18 cellular contexts compared by ENCODE assay signal in the genomic region with DNA sequence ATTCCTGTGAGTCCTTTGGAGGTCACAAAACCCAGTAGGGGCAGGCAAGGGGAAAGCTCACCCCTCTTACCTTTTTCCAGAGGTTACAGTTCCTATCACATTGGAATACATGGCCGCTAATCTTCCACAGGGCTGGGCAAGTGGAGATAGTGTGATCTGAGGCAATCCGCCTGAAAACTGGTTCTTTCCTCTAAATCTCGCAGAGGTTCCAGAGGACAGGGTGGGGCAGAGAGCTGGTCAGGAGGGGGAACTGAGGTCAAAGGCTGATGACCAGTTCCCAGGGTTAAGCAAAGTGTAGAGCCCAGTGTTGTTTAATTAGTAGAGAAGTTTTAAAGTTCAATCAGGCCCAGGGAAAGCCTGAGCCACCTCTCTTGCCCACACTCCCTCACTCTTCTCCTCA. TPM values are rescaled to one million over a fixed set of nuclear protein-coding genes. Genes with fewer than 3 reads are reported as not detected.
DNase-seq lines count a peak whose midpoint lies in the region; ATAC-seq, FAIRE-seq and TF ChIP-seq lines count a peak whose summit lies in the region.
"Had no signal": no experiment of that assay in that cellular context is flagged by ENCODE, and none has a peak within 500 bp of the region (broad histone marks: within the 10 kb centered on the region; RNA-seq: fewer than 3 reads in every experiment).

TSS of gene SERPINC1 (minus strand) at position 179 of the 400 bp plus-strand sequence. CDS start at position 111, 68 bp downstream.

- no peak for ATAC-seq in CD4-positive, CD25-positive, alpha-beta regulatory T cell (ENCODE audit: low read depth in 2 of 2)
- peak; percentile 78 for ATAC-seq in K562
- peak; percentile 81 to 89 (median 83) for ATAC-seq in right lobe of liver
- no peak for ATAC-seq in GM18517 (IDR thresholded peaks at IDR 0.05; ENCODE audit: unreplicated experiment)

- H3K4me1 ChIP-seq in CD4-positive, CD25-positive, alpha-beta regulatory T cell (ENCODE audit: control insufficient read depth, insufficient read depth, low read length, poor library complexity, severe bottlenecking), result no peaks in the 10 kb centered on the region
- peaks cover 4 to 20% of the 10 kb centered on the region in 2 experiments; a peak in 4 of 5 replicates for H3K4me1 ChIP-seq in K562 (replicated peaks in 1 of 2; ENCODE audit: control insufficient read depth in 2 of 2, insufficient read depth in 2 of 2, low read length in 2 of 2)
- H3K4me1 ChIP-seq in right lobe of liver, result peaks cover 0 to 44% (median 6%) of the 10 kb centered on the region in 4 donors
- no peaks in the 10 kb centered on the region for H3K4me1 ChIP-seq in right atrium auricular region
- H3K4me1 ChIP-seq in OCI-LY7 (ENCODE audit: insufficient read depth, low read length, poor library complexity, severe bottlenecking), result no peaks in the 10 kb centered on the region
- H3K4me1 ChIP-seq: HAP-1 had no signal

- TF ChIP-seq POLR2A in K562 (conservative IDR thresholded peaks at IDR 0.05) (no peak), right lobe of liver (IDR thresholded peaks at IDR 0.05) (peak; percentile 51)

- H3K79me2 ChIP-seq in K562 (ENCODE audit: control insufficient read depth, insufficient read depth, low read length) (no peaks in the 10 kb centered on the region), OCI-LY7 (ENCODE audit: insufficient read depth, low read depth, low read length) (no peaks in the 10 kb centered on the region)

- H3K9me3 Mint-ChIP-seq in CD4-positive, CD25-positive, alpha-beta regulatory T cell, result peaks cover 0 to under 1% (median 0%) of the 10 kb centered on the region in 7 donors
- H3K9me3 Mint-ChIP-seq in activated CD4-positive, alpha-beta memory T cell treated with anti-CD3 and anti-CD28 coated beads, Interleukin-2, amount 10 ng/mL, durations not matched to agents 7 days and 5 days, result no peaks in the 10 kb centered on the region
- H3K9me3 Mint-ChIP-seq: CD4-positive, alpha-beta T cell had no signal

- H2AFZ ChIP-seq in K562 (ENCODE audit: low read depth, low read length) (peak within 1 kb of the TSS; percentile 23), OCI-LY7 (ENCODE audit: low read length) (no peak within 1 kb of the TSS)

- FAIRE-seq in K562 (lab: Jason Lieb, UNC), result no peak
- FAIRE-seq: GM12891 had no signal

- H3K4me3 ChIP-seq in CD4-positive, CD25-positive, alpha-beta regulatory T cell (ENCODE audit: low read depth, low read length), result no peak within 1 kb of the TSS
- no peak within 1 kb of the TSS for H3K4me3 ChIP-seq in K562
- H3K4me3 ChIP-seq in right lobe of liver, result peak within 1 kb of the TSS; percentile 63 to 88 (median 84)
- no peak within 1 kb of the TSS for H3K4me3 ChIP-seq in right atrium auricular region
- no peak within 1 kb of the TSS for H3K4me3 ChIP-seq in OCI-LY7 (ENCODE audit: low read depth, low read length, poor library complexity, severe bottlenecking)
- H3K4me3 ChIP-seq: BLaER1 treated with 17β-estradiol and CSF1 and Interleukin-3, amounts not matched to agents 10 nM and 100 nM; HAP-1 had no signal

- peak within 1 kb of the TSS in 2 of 3 donors; percentile 19 to 82 for H3K27ac Mint-ChIP-seq in CD4-positive, CD25-positive, alpha-beta regulatory T cell
- no peak within 1 kb of the TSS for H3K27ac Mint-ChIP-seq in activated CD4-positive, alpha-beta memory T cell treated with anti-CD3 and anti-CD28 coated beads, Interleukin-2, amount 10 ng/mL, durations not matched to agents 7 days and 5 days
- H3K27ac Mint-ChIP-seq: CD4-positive, alpha-beta T cell had no signal

- H3K4me3 Mint-ChIP-seq in CD4-positive, CD25-positive, alpha-beta regulatory T cell, result no peak within 1 kb of the TSS
- H3K4me3 Mint-ChIP-seq in activated CD4-positive, alpha-beta memory T cell treated with anti-CD3 and anti-CD28 coated beads, Interleukin-2, amount 10 ng/mL, durations not matched to agents 7 days and 5 days, result no peak within 1 kb of the TSS
- H3K4me3 Mint-ChIP-seq: CD4-positive, alpha-beta T cell had no signal

- no peaks in the 10 kb centered on the region for H3K9me1 ChIP-seq in K562 (ENCODE audit: control insufficient read depth, insufficient read depth, low read length)

- H4K20me1 ChIP-seq in K562 (replicated peaks; ENCODE audit: control insufficient read depth, insufficient read depth, low read length) (no peaks in the 10 kb centered on the region), OCI-LY7 (ENCODE audit: insufficient read depth, low read length) (no peaks in the 10 kb centered on the region)
- H4K20me1 ChIP-seq: BLaER1 treated with 17β-estradiol and CSF1 and Interleukin-3, amounts not matched to agents 10 nM and 100 nM had no signal

- no peaks in the 10 kb centered on the region for H3K9me2 ChIP-seq in OCI-LY7 (ENCODE audit: insufficient read depth, low read length)

- POLR2A ChIA-PET in K562 (lab: Yijun Ruan, JAX) (interaction anchor here (0.7 to 4.0 kb wide), 5 partner anchors 28 to 367 kb away, joined by 3 to 16 read pairs (median 3); partner anchors contain the start of genes GAS5 and ZBTB37), OCI-LY7 (lab: Charles Lee) (no interaction called here)
- POLR2A ChIA-PET in activated CD4-positive, alpha-beta memory T cell treated with anti-CD3 and anti-CD28 coated beads, Interleukin-2, amount 10 ng/mL, durations not matched to agents 7 days and 5 days (lab: Charles Lee), result no interaction called here

- H3K4me1 Mint-ChIP-seq in CD4-positive, CD25-positive, alpha-beta regulatory T cell, result peaks cover 0 to 2% (median under 1%) of the 10 kb centered on the region in 4 donors
- no peaks in the 10 kb centered on the region for H3K4me1 Mint-ChIP-seq in activated CD4-positive, alpha-beta memory T cell treated with anti-CD3 and anti-CD28 coated beads, Interleukin-2, amount 10 ng/mL, durations not matched to agents 7 days and 5 days

- BruUV-seq in K562 (replicated peaks; lab: Mats Ljungman, UMichigan) (no TSS peak), OCI-LY7 (replicated peaks; lab: Mats Ljungman, UMichigan) (no TSS peak)

- intact Hi-C loops in K562 (cut with micrococcal nuclease), result no loop called here
- intact Hi-C loops in right lobe of liver (cut with DNase I), result no loop called here
- intact Hi-C loops in OCI-LY7 (cut with micrococcal nuclease; ENCODE audit: unreplicated experiment), result no loop called here

- TF ChIP-seq EP300 in K562 (IDR thresholded peaks at IDR 0.05; ENCODE audit: low read length), result peak; percentile 17; the same call in 1 of the 2 replicates

- TF ChIP-seq CTCF in K562 (IDR thresholded peaks at IDR 0.05 in 2 of 3, conservative IDR thresholded peaks at IDR 0.05 in 1 of 3; ENCODE audit: insufficient read depth in 2 of 3, low read depth in 1 of 3, low read length in 3 of 3), result no peak
- TF ChIP-seq CTCF in right lobe of liver (IDR thresholded peaks at IDR 0.05), result no peak
- no peak for TF ChIP-seq CTCF in right atrium auricular region (IDR thresholded peaks at IDR 0.05)
- TF ChIP-seq CTCF in OCI-LY7 (conservative IDR thresholded peaks at IDR 0.05; ENCODE audit: low read length), result no peak

- no peaks in the 10 kb centered on the region for H3K36me3 ChIP-seq in CD4-positive, CD25-positive, alpha-beta regulatory T cell (ENCODE audit: control insufficient read depth, insufficient read depth, low read length)
- H3K36me3 ChIP-seq in K562 (ENCODE audit: control insufficient read depth, insufficient read depth, low read length) (no peaks in the 10 kb centered on the region), right lobe of liver (peaks cover 0 to 25% (median 5%) of the 10 kb centered on the region in 4 donors), right atrium auricular region (no peaks in the 10 kb centered on the region), OCI-LY7 (ENCODE audit: insufficient read depth, low read length) (no peaks in the 10 kb centered on the region)
- H3K36me3 ChIP-seq: BLaER1 treated with 17β-estradiol and CSF1 and Interleukin-3, amounts not matched to agents 10 nM and 100 nM; HAP-1 had no signal

- H3K4me2 ChIP-seq in K562 (ENCODE audit: insufficient read depth, low read length) (no peak within 1 kb of the TSS; the same call in 1 of the 2 replicates), OCI-LY7 (ENCODE audit: low read length) (no peak within 1 kb of the TSS)
- H3K4me2 ChIP-seq: BLaER1 treated with 17β-estradiol and CSF1 and Interleukin-3, amounts not matched to agents 10 nM and 100 nM had no signal

- H3K36me3 Mint-ChIP-seq in CD4-positive, CD25-positive, alpha-beta regulatory T cell, result no peaks in the 10 kb centered on the region
- no peaks in the 10 kb centered on the region for H3K36me3 Mint-ChIP-seq in activated CD4-positive, alpha-beta memory T cell treated with anti-CD3 and anti-CD28 coated beads, Interleukin-2, amount 10 ng/mL, durations not matched to agents 7 days and 5 days (ENCODE audit: low read depth)

- H3K9ac ChIP-seq in K562 (ENCODE audit: insufficient read depth in 1 of 2, low read depth in 2 of 2, low read length in 2 of 2), result peak within 1 kb of the TSS in 1 of 2 experiments; percentile 41; a peak in 1 of 4 replicates
- H3K9ac ChIP-seq: BLaER1 treated with 17β-estradiol and CSF1 and Interleukin-3, amounts not matched to agents 10 nM and 100 nM had no signal

- in situ Hi-C loops in K562 (cut with MboI), result no loop called here

- no peak for TF ChIP-seq RAD21 in K562 (CRISPR knock-in tag; conservative IDR thresholded peaks at IDR 0.05 in 1 of 2, IDR thresholded peaks at IDR 0.05 in 1 of 2)

- H3K27ac ChIP-seq in CD4-positive, CD25-positive, alpha-beta regulatory T cell (ENCODE audit: insufficient read depth, low read length, poor library complexity, severe bottlenecking), result no peak within 1 kb of the TSS
- H3K27ac ChIP-seq in K562 (ENCODE audit: extremely low read depth, low read depth, low read length) (no peak within 1 kb of the TSS), right lobe of liver (peak within 1 kb of the TSS; percentile 73 to 94 (median 89)), right atrium auricular region (no peak within 1 kb of the TSS), OCI-LY7 (ENCODE audit: low read depth, low read length, poor library complexity, severe bottlenecking) (no peak within 1 kb of the TSS)
- H3K27ac ChIP-seq: BLaER1 treated with 17β-estradiol and CSF1 and Interleukin-3, amounts not matched to agents 10 nM and 100 nM had no signal

- CTCF ChIA-PET in K562 (lab: Yijun Ruan, JAX; ENCODE audit: low intra/inter-chr PET ratio), result no interaction called here
- CTCF ChIA-PET in activated CD4-positive, alpha-beta memory T cell treated with anti-CD3 and anti-CD28 coated beads, Interleukin-2, amount 10 ng/mL, durations not matched to agents 7 days and 5 days (lab: Charles Lee), result no interaction called here
- CTCF ChIA-PET in OCI-LY7 (lab: Charles Lee; ENCODE audit: unreplicated experiment), result no interaction called here

- DNase-seq in CD4-positive, CD25-positive, alpha-beta regulatory T cell, result no peak
- DNase-seq in HuH-7.5 (ENCODE audit: low spot score), result peak; percentile 38
- DNase-seq in K562 (ENCODE audit: extremely low read depth in 1 of 4, low spot score in 3 of 4), result peak in 1 of 4 experiments; percentile 36
- peak; percentile 60 to 89 (median 77) for DNase-seq in right lobe of liver
- DNase-seq in right atrium auricular region (ENCODE audit: low spot score), result no peak
- no peak for DNase-seq in activated CD4-positive, alpha-beta memory T cell treated with anti-CD3 and anti-CD28 coated beads, Interleukin-2, amount 10 ng/mL, durations not matched to agents 7 days and 5 days
- DNase-seq in OCI-LY7 (ENCODE audit: low spot score), result no peak
- DNase-seq: 8988T; ACHN; CD4-positive, alpha-beta T cell; DMS79; GOT3 had no signal

- peaks cover 13% of the 10 kb centered on the region for H3K27me3 Mint-ChIP-seq in CD4-positive, CD25-positive, alpha-beta regulatory T cell
- H3K27me3 Mint-ChIP-seq in activated CD4-positive, alpha-beta memory T cell treated with anti-CD3 and anti-CD28 coated beads, Interleukin-2, amount 10 ng/mL, durations not matched to agents 7 days and 5 days, result no peaks in the 10 kb centered on the region
- H3K27me3 Mint-ChIP-seq: CD4-positive, alpha-beta T cell had no signal

- no peaks in the 10 kb centered on the region for H3K27me3 ChIP-seq in CD4-positive, CD25-positive, alpha-beta regulatory T cell (ENCODE audit: control insufficient read depth, insufficient read depth, low read length)
- H3K27me3 ChIP-seq in K562 (ENCODE audit: control insufficient read depth in 2 of 2, insufficient read depth in 2 of 2, low read length in 2 of 2) (0 out of 5 replicates have a peak, but pooled peaks cover 0 to under 1% of the 10 kb centered on the region in 2 experiments), right lobe of liver (no peaks in the 10 kb centered on the region), right atrium auricular region (no peaks in the 10 kb centered on the region)
- H3K27me3 ChIP-seq: BLaER1 treated with 17β-estradiol and CSF1 and Interleukin-3, amounts not matched to agents 10 nM and 100 nM had no signal

- no peaks in the 10 kb centered on the region for H3K9me3 ChIP-seq in CD4-positive, CD25-positive, alpha-beta regulatory T cell (ENCODE audit: control insufficient read depth in 2 of 2, low read length in 2 of 2)
- H3K9me3 ChIP-seq in K562 (replicated peaks; ENCODE audit: control insufficient read depth, insufficient read depth, low read depth, low read length) (no peaks in the 10 kb centered on the region), right lobe of liver (no peaks in the 10 kb centered on the region), right atrium auricular region (no peaks in the 10 kb centered on the region), OCI-LY7 (ENCODE audit: low read length) (no peaks in the 10 kb centered on the region)
- H3K9me3 ChIP-seq: BLaER1 treated with 17β-estradiol and CSF1 and Interleukin-3, amounts not matched to agents 10 nM and 100 nM; HAP-1 had no signal

- 9% methylated on average over 3 of the region's 3 CpGs for WGBS in K562 (ENCODE audit: insufficient coverage, low coverage, missing lambda C conversion rate)
- 16% methylated on average over 3 of the region's 3 CpGs for WGBS in right lobe of liver (ENCODE audit: insufficient coverage, low coverage, low lambda C conversion rate, missing lambda C conversion rate)

RNA-seq across cellular contexts. Expression of gene SERPINC1, which starts in this region (rescaled TPM):
- not detected for total RNA-seq in CD4-positive, CD25-positive, alpha-beta regulatory T cell
- not detected for polyA plus RNA-seq in CD4-positive, CD25-positive, alpha-beta regulatory T cell
- 0.30 TPM in 1 of 2 replicates, not detected in the other for total RNA-seq in K562 (2011; cell fraction: chromatin; rRNA removed; ENCODE audit: low replicate concordance)
- total RNA-seq in K562 (2011; cell fraction: nucleolus; rRNA removed), result 0.33 and 0.39 TPM in 2 replicates
- total RNA-seq in K562 (2011; cell fraction: nucleoplasm; rRNA removed), result 0.59 TPM in 1 of 2 replicates, not detected in the other
- total RNA-seq in K562 (2014; rRNA removed) (0.20 and 0.50 TPM in 2 replicates), K562 (2014; rRNA removed; fragmentation: Illumina TruSeq; extraction: Trizol) (0.25 and 0.38 TPM in 2 replicates), K562 (2015; rRNA removed; fragmentation: Illumina TruSeq; extraction: Trizol) (1.2 and 1.6 TPM in 2 replicates), K562 (2021) (0.62 and 1.1 TPM in 2 replicates), right lobe of liver (1,000 to 10,000 TPM; 1,325 to 2,875 (median 2,199) TPM), right atrium auricular region (under 1 TPM in 1 of 2 donors, not detected in 1; 0.31 TPM), OCI-LY7 (2022) (not detected in 2 replicates)
- polyA plus RNA-seq in K562 (2011; rRNA removed) (0.07 and 0.45 TPM in 2 replicates), K562 (2014; fragmentation: Illumina TruSeq; extraction: Trizol) (0.58 and 0.77 TPM in 2 replicates), K562 (2014; fragmentation: Nextera tagmentation; extraction: Ambion mirVana) (under 1 TPM; 0.35 to 0.67 TPM), K562 (2014; rRNA removed) (0.50 TPM in 1 of 2 replicates, not detected in the other)
- 0.10 TPM in 1 of 2 replicates, not detected in the other for polyA plus RNA-seq in K562 (2011; cell fraction: cytosol; rRNA removed)
- 0.21 and 0.49 TPM in 2 replicates for polyA plus RNA-seq in K562 (2011; cell fraction: nucleus; rRNA removed)
- polyA plus RNA-seq in K562 (2012), result 0.35 and 27.1 TPM in 2 replicates
- polyA minus RNA-seq in K562 (2011; rRNA and poly(A)+ RNA removed), result 0.11 and 0.33 TPM in 2 replicates
- polyA minus RNA-seq in K562 (2011; cell fraction: cytosol; rRNA and poly(A)+ RNA removed), result not detected in 2 replicates
- 0.33 TPM in 1 of 2 replicates, not detected in the other for polyA minus RNA-seq in K562 (2011; cell fraction: nucleus; rRNA and poly(A)+ RNA removed)
- under 1 TPM in 1 of 2 experiments, not detected in 1; 0.23 TPM for total RNA-seq in activated CD4-positive, alpha-beta memory T cell treated with anti-CD3 and anti-CD28 coated beads, Interleukin-2, amount 10 ng/mL, durations not matched to agents 7 days and 5 days
- not detected in 2 replicates for total RNA-seq in OCI-LY7 (2014; rRNA removed; shearing (Covaris generic))
- total RNA-seq: CD4-positive, alpha-beta T cell; G401; HT-29 had no signal

Comparison
In these comparisons a context has a peak if more than half of its experiments do, and no peak if none do; other contexts are left out.
1. RNA of gene SERPINC1 (total RNA-seq): 1,325 to 2,875 TPM in right lobe of liver; 0.20 to 1.6 TPM in K562, 0.31 TPM in right atrium auricular region, 0.23 TPM in activated CD4-positive, alpha-beta memory T cell treated with anti-CD3 and anti-CD28 coated beads, Interleukin-2, amount 10 ng/mL, durations not matched to agents 7 days and 5 days, not detected in CD4-positive, CD25-positive, alpha-beta regulatory T cell (single experiment) and not detected in OCI-LY7; every median in the first group is over 100 times any median in the second.
2. ATAC-seq: peak in K562 (single experiment) and right lobe of liver (4 of 4); none in CD4-positive, CD25-positive, alpha-beta regulatory T cell (0 of 2) and GM18517 (single experiment).
3. DNase-seq: peak in HuH-7.5 (single experiment) and right lobe of liver (3 of 3); none in CD4-positive, CD25-positive, alpha-beta regulatory T cell (0 of 3), right atrium auricular region (single experiment), activated CD4-positive, alpha-beta memory T cell treated with anti-CD3 and anti-CD28 coated beads, Interleukin-2, amount 10 ng/mL, durations not matched to agents 7 days and 5 days (single experiment) and OCI-LY7 (single experiment).
4. H3K27ac ChIP-seq: peak in right lobe of liver (3 of 3); none in CD4-positive, CD25-positive, alpha-beta regulatory T cell (single experiment), K562 (single experiment), right atrium auricular region (0 of 2) and OCI-LY7 (single experiment).
5. H3K4me3 ChIP-seq: peak in right lobe of liver (3 of 3); none in CD4-positive, CD25-positive, alpha-beta regulatory T cell (single experiment), K562 (single experiment), right atrium auricular region (0 of 2) and OCI-LY7 (single experiment).